Comparison of ENCODE assay signal across 23 cellular contexts in the genomic region with DNA sequence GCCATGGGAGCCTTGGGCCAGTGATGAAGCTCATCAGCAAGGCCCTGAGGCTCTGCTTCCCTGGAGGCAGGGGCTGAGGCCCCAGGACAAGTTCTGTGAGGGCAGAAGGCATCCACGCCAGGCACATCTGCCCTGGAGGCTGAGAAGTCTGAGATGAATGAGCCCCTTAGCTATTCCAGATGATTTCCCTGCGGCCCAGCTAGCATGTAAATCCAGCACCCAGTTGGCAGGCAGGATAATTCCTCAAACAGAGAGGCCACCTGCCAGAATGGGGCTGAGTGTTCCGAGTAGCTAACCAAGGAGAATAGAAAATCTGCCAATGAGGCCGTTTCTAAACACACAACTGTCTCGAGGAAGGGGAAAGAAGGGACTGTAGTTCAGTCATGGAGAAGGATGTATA.
DNase-seq lines count a peak whose midpoint lies in the region; ATAC-seq, FAIRE-seq and TF ChIP-seq lines count a peak whose summit lies in the region.
"Had no signal": no experiment of that assay in that cellular context is flagged by ENCODE, and none has a peak within 500 bp of the region (broad histone marks: within the 10 kb centered on the region; RNA-seq: fewer than 3 reads in every experiment).

No MANE protein-coding gene starts in this region.

- no peak overlapping the region for H4K8ac ChIP-seq in H1 (ENCODE audit: extremely low read depth, insufficient read depth, low read length)

- H2BK20ac ChIP-seq in H1 (ENCODE audit: low read length) = no peak overlapping the region

- FAIRE-seq in H1 (lab: Jason Lieb, UNC) = no peak
- FAIRE-seq: endothelial cell of umbilical vein had no signal

- H3K23ac ChIP-seq in H1 (ENCODE audit: insufficient read length) = no peak overlapping the region

- H3K4me2 ChIP-seq in H1 (ENCODE audit: insufficient read depth in 1 of 2, low read depth in 2 of 2, low read length in 2 of 2) = no peak overlapping the region
- H3K4me2 ChIP-seq: PC-9 had no signal

- H3K4ac ChIP-seq in H1 (replicated peaks; ENCODE audit: insufficient read length, low read depth, low read length) = no peak overlapping the region

- CTCF ChIA-PET in H1 (lab: Charles Lee; ENCODE audit: partially characterized antibody) = interaction anchor here (1.2 to 1.7 kb wide), 2 partner anchors 10 kb away, joined by 3 to 4 read pairs; no protein-coding TSS in a partner anchor

- TF ChIP-seq RAD21 in H1 (IDR thresholded peaks at IDR 0.05 in 1 of 2, conservative IDR thresholded peaks at IDR 0.05 in 1 of 2; ENCODE audit: low read depth in 2 of 2, low read length in 2 of 2) = no peak

- no peaks in the 10 kb centered on the region for H3K79me1 ChIP-seq in H1 (ENCODE audit: low read depth, low read length)

- DNase-seq in AG10803 (ENCODE audit: low read depth) (peak; percentile 64), NCI-H446 (lab: John Stamatoyannopoulos, UW) (peak; percentile 2 to 55), H1 (ENCODE audit: low read depth in 1 of 2, low spot score in 2 of 2) (peak in 1 of 2 experiments; percentile 37), myocyte (ENCODE audit: low read depth) (peak; percentile 11), EL (no peak)
- DNase-seq: activated B cell treated with CpG ODN at 0.5 μM for 24 hours; activated CD8-positive, alpha-beta T cell treated with anti-CD3 and anti-CD28 coated beads, Interleukin-2, amount 10 ng/mL, durations not matched to agents 7 days and 5 days; activated naive CD4-positive, alpha-beta T cell treated with anti-CD3 and anti-CD28 coated beads, Interleukin-2, amount 50 U/mL, for 16 hours; activated T-cell treated with anti-CD3 and anti-CD28 coated beads, Interleukin-2, amount 50 U/mL, for 4 hours; DMS153; foreskin keratinocyte; KG1; left cardiac atrium; mesendoderm; NCI-H2081 treated with DMSO at 0.1 percent for 48 hours; PC-9; stimulated activated CD4-positive, alpha-beta T cell treated with anti-CD3 and anti-CD28 coated beads, Interleukin-15, amount 100 ng/mL, for 24 hours; T-helper 9 cell had no signal

- H4K5ac ChIP-seq in H1 (ENCODE audit: insufficient read length, low read depth, low read length) = no peak overlapping the region

- no peaks in the 10 kb centered on the region for H3K4me1 ChIP-seq in H1 (replicated peaks in 1 of 4; ENCODE audit: control insufficient read depth in 3 of 4, insufficient read depth in 4 of 4, low read length in 3 of 4)

- no peak overlapping the region for H3K9ac ChIP-seq in H1 (replicated peaks in 1 of 4; ENCODE audit: extremely low read depth in 1 of 4, low read depth in 3 of 4, low read length in 3 of 4)

- H3K23me2 ChIP-seq in H1 (ENCODE audit: low read depth, low read length) = no peaks in the 10 kb centered on the region

- no peaks in the 10 kb centered on the region for H4K20me1 ChIP-seq in H1 (replicated peaks in 1 of 2; ENCODE audit: control insufficient read depth in 1 of 2, insufficient read depth in 2 of 2, low read length in 2 of 2)

- H3K4me3 ChIP-seq in AG10803 (ENCODE audit: low read length) (no peak overlapping the region), H1 (ENCODE audit: extremely low read depth in 1 of 4, insufficient read depth in 2 of 4, low read depth in 3 of 4, low read length in 4 of 4) (no peak overlapping the region)
- H3K4me3 ChIP-seq: PC-9, thoracic aorta had no signal

- H2BK5ac ChIP-seq in H1 (ENCODE audit: low read depth, low read length) = no peak overlapping the region

- H3K79me2 ChIP-seq in H1 (ENCODE audit: control insufficient read depth in 1 of 2, insufficient read depth in 2 of 2, low read length in 2 of 2) = no peaks in the 10 kb centered on the region

- POLR2A ChIA-PET in H1 (lab: Charles Lee; ENCODE audit: partially characterized antibody) = no interaction called here

- H2BK120ac ChIP-seq in H1 (replicated peaks; ENCODE audit: low read depth, low read length) = no peak overlapping the region

- TF ChIP-seq EP300 in H1 (IDR thresholded peaks at IDR 0.05; ENCODE audit: borderline replicate concordance in 1 of 2, low read depth in 2 of 2, low read length in 2 of 2) = no peak

- H3K27me3 ChIP-seq in H1 (replicated peaks in 1 of 4; ENCODE audit: control insufficient read depth in 3 of 4, extremely low read depth in 1 of 4, insufficient read depth in 3 of 4, low read length in 3 of 4) = no peaks in the 10 kb centered on the region
- H3K27me3 ChIP-seq: foreskin keratinocyte had no signal

- no peak overlapping the region for H3K14ac ChIP-seq in H1 (ENCODE audit: insufficient read length)

- no peak overlapping the region for H3K18ac ChIP-seq in H1 (ENCODE audit: extremely low read depth, low read length)

- no peaks in the 10 kb centered on the region for H3K36me3 ChIP-seq in H1 (ENCODE audit: control insufficient read depth in 2 of 4, insufficient read depth in 4 of 4, low read length in 3 of 4)
- H3K36me3 ChIP-seq: thoracic aorta had no signal

- no peak overlapping the region for H4K91ac ChIP-seq in H1 (replicated peaks; ENCODE audit: insufficient read length, low read length)

- no peak overlapping the region for H2BK15ac ChIP-seq in H1 (ENCODE audit: low read length)

- TF ChIP-seq CTCF in AG10803 (conservative IDR thresholded peaks at IDR 0.05; ENCODE audit: low read length) = no peak
- no peak for TF ChIP-seq CTCF in H1 (IDR thresholded peaks at IDR 0.05; ENCODE audit: control extremely low read depth in 1 of 3, insufficient read depth in 1 of 3, low read depth in 1 of 3, low read length in 3 of 3)

- no peaks in the 10 kb centered on the region for H3K9me3 ChIP-seq in H1 (ENCODE audit: insufficient read depth in 2 of 2, low read depth in 1 of 2, low read length in 1 of 2)
- H3K9me3 ChIP-seq: thoracic aorta had no signal

- no peak for TF ChIP-seq POLR2A in H1 (IDR thresholded peaks at IDR 0.05; ENCODE audit: control extremely low read depth in 1 of 2, low read depth in 2 of 2, low read length in 2 of 2)

- WGBS in H1 (ENCODE audit: extremely low coverage in 1 of 2, insufficient coverage in 1 of 2, insufficient read length in 1 of 2, insufficient replicate concordance in 2 of 2, low coverage in 1 of 2, low lambda C conversion rate in 2 of 2, missing lambda C conversion rate in 1 of 2), 2 experiments = 87% methylated on average over 5 of the region's 5 CpGs; no CpG with 5 or more reads in 1 of the 2 experiments

- 0 out of 2 replicates have a peak overlapping the region, but pooled peaks have one; percentile 17 for H2BK12ac ChIP-seq in H1 (ENCODE audit: low read depth, low read length)

- ATAC-seq in HG02840 (IDR thresholded peaks at IDR 0.05; ENCODE audit: low FRiP score, unreplicated experiment) (no peak), HG03097 (IDR thresholded peaks at IDR 0.05; ENCODE audit: low FRiP score, unreplicated experiment) (no peak), GM21619 (IDR thresholded peaks at IDR 0.05; ENCODE audit: unreplicated experiment) (no peak)
- ATAC-seq: activated CD8-positive, alpha-beta T cell treated with anti-CD3 and anti-CD28 coated beads, Interleukin-2, amount 10 ng/mL, durations not matched to agents 7 days and 5 days; activated T-cell treated with anti-CD3 and anti-CD28 coated beads, Interleukin-2, amount 50 U/mL, for 4 hours; foreskin keratinocyte; left cardiac atrium had no signal

- no peak overlapping the region for H2AFZ ChIP-seq in H1 (ENCODE audit: low read length)
- H2AFZ ChIP-seq: PC-9 had no signal

- H2AK5ac ChIP-seq in H1 (ENCODE audit: low read depth, low read length) = no peak overlapping the region

- H3K56ac ChIP-seq in H1 (replicated peaks; ENCODE audit: insufficient read length, low read depth, low read length) = no peak overlapping the region

- H3K27ac ChIP-seq in H1 (ENCODE audit: low read depth, low read length) = no peak overlapping the region
- H3K27ac ChIP-seq: foreskin keratinocyte, PC-9, thoracic aorta had no signal

TF ChIP-seq in H1, 55 proteins besides CTCF, POLR2A, EP300 and RAD21 (continues in another document):
- TF ChIP-seq SIN3A (conservative IDR thresholded peaks at IDR 0.05 in 1 of 2, IDR thresholded peaks at IDR 0.05 in 1 of 2; ENCODE audit: low read depth in 1 of 2, low read length in 2 of 2) = no peak
